16 cellular contexts compared by ENCODE assay signal in genomic region chr12:6078378-6079083, GRCh38. TPM values are rescaled to one million over a fixed set of nuclear protein-coding genes. Genes with fewer than 3 reads are reported as not detected.
DNase-seq lines count a peak whose midpoint lies in the region; ATAC-seq and TF ChIP-seq lines count a peak whose summit lies in the region.
"Had no signal": no experiment of that assay in that cellular context is flagged by ENCODE, and none has a peak within 500 bp of the region (broad histone marks: within the 10 kb centered on the region; RNA-seq: fewer than 3 reads in every experiment).

No MANE protein-coding gene starts in this region.

- H3K79me2 ChIP-seq in osteoblast (ENCODE audit: insufficient read depth, low read length) = no peaks in the 10 kb centered on the region
- H3K79me2 ChIP-seq in OCI-LY7 (ENCODE audit: insufficient read depth, low read depth, low read length) = no peaks in the 10 kb centered on the region

- TF ChIP-seq CTCF in osteoblast (IDR thresholded peaks at IDR 0.05; ENCODE audit: extremely low read depth, low read depth, low read length) = no peak
- TF ChIP-seq CTCF in OCI-LY7 (conservative IDR thresholded peaks at IDR 0.05; ENCODE audit: low read length) = no peak

- H3K9me3 ChIP-seq in osteoblast (ENCODE audit: low read depth, low read length) (no peaks in the 10 kb centered on the region), OCI-LY7 (ENCODE audit: low read length) (no peaks in the 10 kb centered on the region)
- H3K9me3 ChIP-seq: adrenal gland, thoracic aorta had no signal

- no peak overlapping the region for H3K27ac ChIP-seq in osteoblast (ENCODE audit: low read depth, low read length)
- no peak overlapping the region for H3K27ac ChIP-seq in OCI-LY7 (ENCODE audit: low read depth, low read length, poor library complexity, severe bottlenecking)
- H3K27ac ChIP-seq: adrenal gland, thoracic aorta had no signal

- no peaks in the 10 kb centered on the region for H3K9me2 ChIP-seq in OCI-LY7 (ENCODE audit: insufficient read depth, low read length)

- POLR2A ChIA-PET in OCI-LY7 (lab: Charles Lee) = no interaction called here

- no peak for ATAC-seq in HG03565 (IDR thresholded peaks at IDR 0.05; ENCODE audit: unreplicated experiment)
- ATAC-seq: activated CD4-positive, alpha-beta T cell treated with anti-CD3 and anti-CD28 coated beads for 36 hours; activated T-cell treated with anti-CD3 and anti-CD28 coated beads, Interleukin-2, amount 50 U/mL, for 4 hours had no signal

- H3K4me2 ChIP-seq in osteoblast (ENCODE audit: insufficient read depth, low read length) = no peak overlapping the region
- H3K4me2 ChIP-seq in OCI-LY7 (ENCODE audit: low read length) = no peak overlapping the region
- H3K4me2 ChIP-seq: smooth muscle cell had no signal

- H3K4me1 ChIP-seq in osteoblast (ENCODE audit: insufficient read depth, low read length) (peaks cover 16% of the 10 kb centered on the region), OCI-LY7 (ENCODE audit: insufficient read depth, low read length, poor library complexity, severe bottlenecking) (no peaks in the 10 kb centered on the region)

- H3K9me3 Mint-ChIP-seq in dendritic cell treated with granulocyte-macrophage colony-stimulating factor and Interleukin-4, amounts not matched to agents 40 ng/mL and 50 ng/mL, for 4 days = no peaks in the 10 kb centered on the region
- H3K9me3 Mint-ChIP-seq: activated T-cell treated with anti-CD3 and anti-CD28 coated beads, Interleukin-2, amount 50 U/mL, for 4 hours had no signal

- DNase-seq in H4 (ENCODE audit: low spot score) (peak; percentile 87), NCI-H2107 (lab: John Stamatoyannopoulos, UW) (peak; percentile 86), osteoblast (ENCODE audit: insufficient read length, low spot score, missing footprints) (peak; percentile 72), GOT3 (lab: John Stamatoyannopoulos, UW) (no peak), OCI-LY7 (ENCODE audit: low spot score) (no peak)
- DNase-seq: activated CD4-positive, alpha-beta T cell treated with anti-CD3 and anti-CD28 coated beads for 36 hours; activated T-cell treated with anti-CD3 and anti-CD28 coated beads, Interleukin-2, amount 50 U/mL, for 4 hours; adrenal gland; effector CD4-positive, alpha-beta T cell; NCI-H2081; OCI-M1 had no signal

- peaks cover 41% of the 10 kb centered on the region for H3K27me3 Mint-ChIP-seq in dendritic cell treated with granulocyte-macrophage colony-stimulating factor and Interleukin-4, amounts not matched to agents 40 ng/mL and 50 ng/mL, for 4 days

- H3K36me3 ChIP-seq in osteoblast (ENCODE audit: insufficient read depth, low read length) = no peaks in the 10 kb centered on the region
- no peaks in the 10 kb centered on the region for H3K36me3 ChIP-seq in OCI-LY7 (ENCODE audit: insufficient read depth, low read length)
- H3K36me3 ChIP-seq: adrenal gland, thoracic aorta had no signal

- no peak overlapping the region for H3K27ac Mint-ChIP-seq in dendritic cell treated with granulocyte-macrophage colony-stimulating factor and Interleukin-4, amounts not matched to agents 40 ng/mL and 50 ng/mL, for 4 days
- H3K27ac Mint-ChIP-seq: activated CD4-positive, alpha-beta T cell treated with anti-CD3 and anti-CD28 coated beads for 36 hours had no signal

- peaks cover 67% of the 10 kb centered on the region for H3K4me1 Mint-ChIP-seq in dendritic cell treated with granulocyte-macrophage colony-stimulating factor and Interleukin-4, amounts not matched to agents 40 ng/mL and 50 ng/mL, for 4 days (ENCODE audit: low read depth)

- H2AFZ ChIP-seq in osteoblast (ENCODE audit: low read length) = no peak overlapping the region
- H2AFZ ChIP-seq in OCI-LY7 (ENCODE audit: low read length) = no peak overlapping the region

- no peaks in the 10 kb centered on the region for H3K27me3 ChIP-seq in osteoblast (ENCODE audit: insufficient read depth, low read length)
- H3K27me3 ChIP-seq: adrenal gland had no signal

- CTCF ChIA-PET in OCI-LY7 (lab: Charles Lee; ENCODE audit: unreplicated experiment) = no interaction called here

- H4K20me1 ChIP-seq in osteoblast (ENCODE audit: insufficient read depth, low read length) = no peaks in the 10 kb centered on the region
- no peaks in the 10 kb centered on the region for H4K20me1 ChIP-seq in OCI-LY7 (ENCODE audit: insufficient read depth, low read length)

- intact Hi-C loops in dendritic cell treated with granulocyte-macrophage colony-stimulating factor and Interleukin-4, amounts not matched to agents 40 ng/mL and 50 ng/mL, for 4 days (cut with micrococcal nuclease) = no loop called here
- intact Hi-C loops in OCI-LY7 (cut with micrococcal nuclease; ENCODE audit: unreplicated experiment) = no loop called here

- no peak overlapping the region for H3K4me3 ChIP-seq in osteoblast (ENCODE audit: insufficient read depth, low read length)
- no peak overlapping the region for H3K4me3 ChIP-seq in OCI-LY7 (ENCODE audit: low read depth, low read length, poor library complexity, severe bottlenecking)
- H3K4me3 ChIP-seq: adrenal gland, smooth muscle cell, thoracic aorta had no signal

- no TSS peak for BruUV-seq in OCI-LY7 (replicated peaks; lab: Mats Ljungman, UMichigan)

- no peaks in the 10 kb centered on the region for H3K36me3 Mint-ChIP-seq in dendritic cell treated with granulocyte-macrophage colony-stimulating factor and Interleukin-4, amounts not matched to agents 40 ng/mL and 50 ng/mL, for 4 days (ENCODE audit: low read depth)

- peak overlapping the region; percentile 18 for H3K4me3 Mint-ChIP-seq in dendritic cell treated with granulocyte-macrophage colony-stimulating factor and Interleukin-4, amounts not matched to agents 40 ng/mL and 50 ng/mL, for 4 days
- H3K4me3 Mint-ChIP-seq: activated CD4-positive, alpha-beta T cell treated with anti-CD3 and anti-CD28 coated beads for 36 hours; activated T-cell treated with anti-CD3 and anti-CD28 coated beads, Interleukin-2, amount 50 U/mL, for 4 hours had no signal

RNA-seq across cellular contexts. Expression of gene VWF, which starts 45.9 kb away (rescaled TPM):
- total RNA-seq in H4 (2014; rRNA removed; shearing (Covaris generic)) = 0.08 and 0.23 TPM in 2 replicates
- 0.29 and 0.72 TPM in 2 replicates for total RNA-seq in osteoblast
- total RNA-seq in OCI-LY7 (2014; rRNA removed; shearing (Covaris generic)) = not detected in 2 replicates
- total RNA-seq in OCI-LY7 (2022) = 0.32 and 0.35 TPM in 2 replicates
- total RNA-seq: smooth muscle cell; T-helper 1 cell treated with Interleukin-12 subunit alpha and Interleukin-12 subunit beta and Interleukin-4 antibody, amounts not matched to agents 30 ng/mL and 1 ng/mL, for 36 hours had no signal

Comparison
In these comparisons a context has a peak if more than half of its experiments do, and no peak if none do; other contexts are left out.
1. DNase-seq: peak in H4 (single experiment), NCI-H2107 (single experiment) and osteoblast (single experiment); none in GOT3 (single experiment) and OCI-LY7 (single experiment).